18 cellular contexts compared by ENCODE assay signal in genomic region chr3:70342149-70342548, GRCh38. TPM values are rescaled to one million over a fixed set of nuclear protein-coding genes. Genes with fewer than 3 reads are reported as not detected.
A peak's percentile ranks its signal among the peaks of the same experiment; 100 is the strongest.
DNase-seq lines count a peak whose midpoint lies in the region; ATAC-seq, FAIRE-seq and TF ChIP-seq lines count a peak whose summit lies in the region.
"Had no signal": no experiment of that assay in that cellular context is flagged by ENCODE, and none has a peak within 500 bp of the region (broad histone marks: within the 10 kb centered on the region; RNA-seq: fewer than 3 reads in every experiment).

No MANE protein-coding gene starts in this region.

- H3K27ac Mint-ChIP-seq in activated CD4-positive, alpha-beta T cell treated with anti-CD3 and anti-CD28 coated beads for 36 hours, result no peak overlapping the region
- H3K27ac Mint-ChIP-seq: CD8-positive, alpha-beta memory T cell; H9 had no signal

- H3K27me3 ChIP-seq in bronchial epithelial cell (ENCODE audit: control insufficient read depth, insufficient read depth, low read length), result no peaks in the 10 kb centered on the region
- H3K27me3 ChIP-seq: BLaER1 had no signal

- no peaks in the 10 kb centered on the region for H3K9me3 ChIP-seq in A549
- H3K9me3 ChIP-seq: BLaER1, Caco-2 had no signal

- intact Hi-C loops in activated CD4-positive, alpha-beta T cell treated with anti-CD3 and anti-CD28 coated beads for 36 hours (cut with DNase I, micrococcal nuclease), result no loop called here

- TF ChIP-seq CTCF in A549 (IDR thresholded peaks at IDR 0.05) (no peak), bronchial epithelial cell (IDR thresholded peaks at IDR 0.05; ENCODE audit: insufficient read depth, low read length, severe bottlenecking) (no peak)

- TF ChIP-seq RAD21 in A549 (conservative IDR thresholded peaks at IDR 0.05 in 1 of 2, IDR thresholded peaks at IDR 0.05 in 1 of 2), result no peak

- no peak overlapping the region for H3K4me2 ChIP-seq in A549
- H3K4me2 ChIP-seq: BLaER1 had no signal

- no peaks in the 10 kb centered on the region for H3K36me3 Mint-ChIP-seq in activated CD4-positive, alpha-beta T cell treated with anti-CD3 and anti-CD28 coated beads for 36 hours (ENCODE audit: low read depth)
- H3K36me3 Mint-ChIP-seq: CD8-positive, alpha-beta memory T cell had no signal

- H3K4me3 ChIP-seq in A549 (no peak overlapping the region), bronchial epithelial cell (ENCODE audit: low read depth, low read length) (no peak overlapping the region)
- H3K4me3 ChIP-seq: BLaER1 had no signal

- peaks cover 9% of the 10 kb centered on the region for H3K27me3 Mint-ChIP-seq in activated CD4-positive, alpha-beta T cell treated with anti-CD3 and anti-CD28 coated beads for 36 hours

- H3K4me1 Mint-ChIP-seq in activated CD4-positive, alpha-beta T cell treated with anti-CD3 and anti-CD28 coated beads for 36 hours, result no peaks in the 10 kb centered on the region
- H3K4me1 Mint-ChIP-seq: CD8-positive, alpha-beta memory T cell had no signal

- H3K27ac ChIP-seq in A549, result no peak overlapping the region
- H3K27ac ChIP-seq: BLaER1 had no signal

- H3K4me3 Mint-ChIP-seq in activated CD4-positive, alpha-beta T cell treated with anti-CD3 and anti-CD28 coated beads for 36 hours, result no peak overlapping the region
- H3K4me3 Mint-ChIP-seq: CD8-positive, alpha-beta memory T cell; H9 had no signal

- no peak for TF ChIP-seq EP300 in A549 (IDR thresholded peaks at IDR 0.05)

- 36% methylated on average over 1 of the region's 1 CpG for WGBS in A549 (ENCODE audit: missing lambda C conversion rate)

- ATAC-seq in A549, result no peak
- ATAC-seq in activated CD4-positive, alpha-beta T cell treated with anti-CD3 and anti-CD28 coated beads for 36 hours, result no peak
- ATAC-seq in HG03521 (IDR thresholded peaks at IDR 0.05; ENCODE audit: unreplicated experiment), result no peak
- ATAC-seq: HepG2 had no signal

- peaks cover 3% of the 10 kb centered on the region; the same call in 1 of the 3 replicates for H3K4me1 ChIP-seq in A549
- H3K4me1 ChIP-seq: BLaER1, Caco-2 had no signal

- no peaks in the 10 kb centered on the region for H3K9me3 Mint-ChIP-seq in activated CD4-positive, alpha-beta T cell treated with anti-CD3 and anti-CD28 coated beads for 36 hours (ENCODE audit: low read depth)

- H3K36me3 ChIP-seq in bronchial epithelial cell (ENCODE audit: control insufficient read depth, insufficient read depth, low read length), result no peaks in the 10 kb centered on the region
- H3K36me3 ChIP-seq: BLaER1 had no signal

- peak; percentile 18 for FAIRE-seq in A549 (lab: Jason Lieb, UNC)
- no peak for FAIRE-seq in bronchial epithelial cell (lab: Jason Lieb, UNC)
- FAIRE-seq: G401.6, GM12891, HepG2, HTR-8/SVneo had no signal

- no peak for TF ChIP-seq POLR2A in A549 (IDR thresholded peaks at IDR 0.05; ENCODE audit: low read length)

- no peak for DNase-seq in A549 (ENCODE audit: low read depth in 1 of 2, low spot score in 1 of 2)
- peak; percentile 3 for DNase-seq in Ammon's horn (ENCODE audit: low spot score)
- DNase-seq in bronchial epithelial cell (ENCODE audit: low read depth), result peak; percentile 13
- DNase-seq in putamen (ENCODE audit: low spot score), result peak; percentile 9
- no peak for DNase-seq in activated CD4-positive, alpha-beta T cell treated with anti-CD3 and anti-CD28 coated beads for 36 hours
- DNase-seq: Caco-2; CD8-positive, alpha-beta memory T cell; DMS79 treated with DMSO at 0.1 percent for 48 hours; EL; GOT3; H9 had no signal

- CTCF ChIA-PET in A549 (lab: Yijun Ruan, JAX), result no interaction called here
- CTCF ChIA-PET in activated CD4-positive, alpha-beta T cell treated with anti-CD3 and anti-CD28 coated beads for 36 hours (lab: Charles Lee), result no interaction called here

- POLR2A ChIA-PET in A549 (lab: Yijun Ruan, JAX), result no interaction called here
- POLR2A ChIA-PET in activated CD4-positive, alpha-beta T cell treated with anti-CD3 and anti-CD28 coated beads for 36 hours (lab: Charles Lee), result no interaction called here

TF ChIP-seq in A549, 52 proteins besides CTCF, POLR2A, EP300 and RAD21:
- TF ChIP-seq FOSL2 (IDR thresholded peaks at IDR 0.05) (no peak), FOSL2 (CRISPR knock-in tag; IDR thresholded peaks at IDR 0.05) (no peak), RFX5 (IDR thresholded peaks at IDR 0.05) (no peak), HOXA7 (CRISPR knock-in tag; IDR thresholded peaks at IDR 0.05) (no peak), ELK1 (IDR thresholded peaks at IDR 0.05; ENCODE audit: low read depth, low read length) (no peak), CEBPB (IDR thresholded peaks at IDR 0.05) (no peak), TP53 (CRISPR knock-in tag; IDR thresholded peaks at IDR 0.05) (no peak), HMGXB4 (CRISPR knock-in tag; IDR thresholded peaks at IDR 0.05; ENCODE audit: borderline replicate concordance) (no peak), NPAS2 (CRISPR knock-in tag; IDR thresholded peaks at IDR 0.05; ENCODE audit: borderline replicate concordance) (no peak), RCOR1 (IDR thresholded peaks at IDR 0.05; ENCODE audit: low read depth, low read length) (no peak), MAFK (IDR thresholded peaks at IDR 0.05; ENCODE audit: partially characterized antibody) (no peak), ZC3H11A (IDR thresholded peaks at IDR 0.05) (no peak), ATOH8 (CRISPR knock-in tag; IDR thresholded peaks at IDR 0.05; ENCODE audit: low read depth) (no peak), HES2 (IDR thresholded peaks at IDR 0.05) (no peak), EHMT2 (IDR thresholded peaks at IDR 0.05; ENCODE audit: low read depth) (no peak), FOXS1 (CRISPR knock-in tag; IDR thresholded peaks at IDR 0.05) (no peak), CBX2 (IDR thresholded peaks at IDR 0.05; ENCODE audit: borderline replicate concordance, low read depth) (no peak)

RNA-seq across cellular contexts. Expression of gene MDFIC2, which starts 29.7 kb away (rescaled TPM):
- not detected in 2 replicates for polyA plus RNA-seq in A549 (2011; rRNA removed)
- polyA plus RNA-seq in A549 (2012; cell fraction: cytosol; rRNA removed), result not detected in 2 replicates
- not detected in 2 replicates for polyA plus RNA-seq in A549 (2012; cell fraction: nucleus; rRNA removed)
- not detected in 3 replicates for polyA plus RNA-seq in A549 (2017; fragmentation: RNase III; extraction: RNeasy Plus Mini Kit Qiagen cat#74134 plus additional on column Dnase treatment)
- polyA minus RNA-seq in A549 (2011; rRNA and poly(A)+ RNA removed), result not detected in 2 replicates
- not detected in 2 replicates for total RNA-seq in bronchial epithelial cell
- total RNA-seq in activated CD4-positive, alpha-beta T cell treated with anti-CD3 and anti-CD28 coated beads for 36 hours, result not detected
- total RNA-seq: A673; Caco-2; CD8-positive, alpha-beta memory T cell; H9; HepG2 had no signal
- polyA plus RNA-seq: CD8-positive, alpha-beta memory T cell; HepG2 had no signal

Comparison
In these comparisons a context has a peak if more than half of its experiments do, and no peak if none do; other contexts are left out.
1. DNase-seq: peak in Ammon's horn (single experiment), bronchial epithelial cell (single experiment) and putamen (single experiment); none in A549 (0 of 2) and activated CD4-positive, alpha-beta T cell treated with anti-CD3 and anti-CD28 coated beads for 36 hours (single experiment).